Comparison of ENCODE assay signal across 20 cellular contexts in genomic region chr15:94000603-94001002, GRCh38.
DNase-seq lines count a peak whose midpoint lies in the region; ATAC-seq and TF ChIP-seq lines count a peak whose summit lies in the region.
"Had no signal": no experiment of that assay in that cellular context is flagged by ENCODE, and none has a peak within 500 bp of the region (broad histone marks: within the 10 kb centered on the region; RNA-seq: fewer than 3 reads in every experiment).

No MANE protein-coding gene starts in this region.

- no peaks in the 10 kb centered on the region for H3K9me3 ChIP-seq in DND-41 (ENCODE audit: insufficient read depth, low read length, severe bottlenecking)
- H3K9me3 ChIP-seq in SJCRH30 (replicated peaks) = no peaks in the 10 kb centered on the region; the same call in 1 of the 2 replicates
- H3K9me3 ChIP-seq: testis had no signal

- H3K9ac ChIP-seq in DND-41 (ENCODE audit: low read depth, low read length) = no peak overlapping the region

- ATAC-seq in DND-41 (ENCODE audit: insufficient read depth, low read depth) (no peak), left ventricle myocardium superior (peak; percentile 39), sciatic nerve (peak; percentile 68), GM21360 (IDR thresholded peaks at IDR 0.05; ENCODE audit: unreplicated experiment) (no peak), GM21515 (IDR thresholded peaks at IDR 0.05; ENCODE audit: unreplicated experiment) (no peak), HG02588 (IDR thresholded peaks at IDR 0.05; ENCODE audit: unreplicated experiment) (no peak)
- ATAC-seq: activated CD4-positive, alpha-beta T cell treated with anti-CD3 and anti-CD28 coated beads for 36 hours; activated CD8-positive, alpha-beta T cell treated with anti-CD3 and anti-CD28 coated beads, Interleukin-2, amount 10 ng/mL, durations not matched to agents 7 days and 5 days; K562; stimulated activated memory B cell treated with anti-CD40 and anti-IgM and Interleukin-4, amounts not matched to agents 10 μg/mL and 1 μg/mL and 100 μg/mL, for 72 hours had no signal

- no peak for TF ChIP-seq CTCF in DND-41 (IDR thresholded peaks at IDR 0.05; ENCODE audit: borderline replicate concordance, extremely low read depth, low read length, poor library complexity, severe bottlenecking)

- H3K36me3 ChIP-seq in DND-41 (ENCODE audit: insufficient read depth, low read length) (no peaks in the 10 kb centered on the region), SJCRH30 (no peaks in the 10 kb centered on the region)

- H2AFZ ChIP-seq in DND-41 (ENCODE audit: low read depth, low read length) = peak overlapping the region; percentile 29; the same call in 1 of the 2 replicates

- H3K4me2 ChIP-seq in DND-41 (ENCODE audit: insufficient read depth, low read length) = no peak overlapping the region

- H3K27me3 ChIP-seq in DND-41 (ENCODE audit: insufficient read depth, low read length, poor library complexity) = no peaks in the 10 kb centered on the region
- no peaks in the 10 kb centered on the region for H3K27me3 ChIP-seq in SJCRH30
- H3K27me3 ChIP-seq: testis had no signal

- H3K27ac ChIP-seq in DND-41 (ENCODE audit: low read length) (peak overlapping the region; percentile 33; the same call in 1 of the 2 replicates), SJCRH30 (peak overlapping the region; percentile 35; the same call in 1 of the 2 replicates)
- H3K27ac ChIP-seq: testis had no signal

- DNase-seq in DND-41 (no peak), SJCRH30 (peak; percentile 10 to 37), left ventricle myocardium superior (peak; percentile 35), sciatic nerve (ENCODE audit: low spot score) (no peak)
- DNase-seq: activated CD4-positive, alpha-beta T cell treated with anti-CD3 and anti-CD28 coated beads for 36 hours; activated CD8-positive, alpha-beta T cell treated with anti-CD3 and anti-CD28 coated beads, Interleukin-2, amount 10 ng/mL, durations not matched to agents 7 days and 5 days; CD4-positive, alpha-beta memory T cell; NCI-H1092 treated with DMSO at 0.1 percent for 48 hours; NCI-H1694 treated with DMSO at 0.1 percent for 48 hours; NCI-H2171; NCI-H510A; nucleus accumbens; SHP77 treated with DMSO at 0.1 percent for 48 hours; SW 1271; testis had no signal

- peaks cover 27% of the 10 kb centered on the region for H3K4me1 ChIP-seq in DND-41 (ENCODE audit: insufficient read depth, low read length)
- H3K4me1 ChIP-seq in SJCRH30 = no peaks in the 10 kb centered on the region
- H3K4me1 ChIP-seq: testis had no signal

- intact Hi-C loops in left ventricle myocardium superior (cut with micrococcal nuclease) = no loop called here
- intact Hi-C loops in sciatic nerve (cut with DNase I) = no loop called here

- no peaks in the 10 kb centered on the region for H4K20me1 ChIP-seq in DND-41 (ENCODE audit: insufficient read depth, low read length)

- no peak overlapping the region for H3K4me3 ChIP-seq in DND-41 (ENCODE audit: low read depth in 1 of 2, low read length in 2 of 2)
- no peak overlapping the region for H3K4me3 ChIP-seq in SJCRH30
- H3K4me3 ChIP-seq: K562, testis had no signal

- no peaks in the 10 kb centered on the region for H3K79me2 ChIP-seq in DND-41 (ENCODE audit: insufficient read depth, low read length)

Comparison
In these comparisons a context has a peak if more than half of its experiments do, and no peak if none do; other contexts are left out.
1. ATAC-seq: peak in left ventricle myocardium superior (single experiment) and sciatic nerve (single experiment); none in DND-41 (single experiment), GM21360 (single experiment), GM21515 (single experiment) and HG02588 (single experiment).
2. DNase-seq: peak in SJCRH30 (2 of 2) and left ventricle myocardium superior (single experiment); none in DND-41 (single experiment) and sciatic nerve (single experiment).